ENCODE assay signal across 1 cellular context in the genomic region with DNA sequence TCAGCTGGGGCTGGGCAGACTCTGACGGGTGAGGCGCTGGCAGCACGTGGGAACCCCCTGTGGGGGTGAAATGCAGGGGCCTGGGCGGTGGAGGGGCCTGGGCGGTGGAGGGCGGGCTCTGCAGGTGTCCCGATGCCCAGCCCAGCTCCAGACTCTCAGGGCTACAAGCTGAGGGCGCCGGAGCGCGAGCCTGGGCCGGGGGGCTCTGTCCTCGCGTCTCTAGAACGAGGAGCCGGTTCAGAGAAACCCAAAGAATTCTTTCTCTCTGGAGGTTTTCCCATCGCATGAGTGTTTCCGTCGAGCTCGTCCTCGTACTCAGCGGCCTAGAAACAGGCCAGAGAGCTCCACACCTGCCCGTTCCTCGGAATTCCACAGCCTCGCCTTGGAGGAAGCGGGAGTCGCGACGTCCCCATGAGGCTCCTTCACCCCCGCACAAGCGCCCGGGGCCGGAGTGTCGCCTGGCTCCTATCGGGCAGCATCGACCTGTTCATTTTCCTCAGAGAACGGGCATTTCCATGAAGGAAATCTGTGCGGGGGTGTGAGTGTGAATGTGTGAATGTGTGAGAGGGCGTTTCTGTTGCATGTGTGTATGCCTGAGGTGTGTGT.
TF ChIP-seq lines count a peak whose summit lies in the region.

No MANE protein-coding gene starts in this region.

TF ChIP-seq in GM23338, 12 proteins besides CTCF, POLR2A, EP300 and RAD21 (continued from another document):
- TF ChIP-seq CREB1 (CRISPR knock-in tag; IDR thresholded peaks at IDR 0.05; ENCODE audit: low read depth) (no peak), NANOG (IDR thresholded peaks at IDR 0.05; ENCODE audit: borderline replicate concordance) (no peak), ZNF331 (CRISPR knock-in tag; IDR thresholded peaks at IDR 0.05; ENCODE audit: low read depth) (no peak)
